19 cellular contexts compared by ENCODE assay signal in the genomic region with DNA sequence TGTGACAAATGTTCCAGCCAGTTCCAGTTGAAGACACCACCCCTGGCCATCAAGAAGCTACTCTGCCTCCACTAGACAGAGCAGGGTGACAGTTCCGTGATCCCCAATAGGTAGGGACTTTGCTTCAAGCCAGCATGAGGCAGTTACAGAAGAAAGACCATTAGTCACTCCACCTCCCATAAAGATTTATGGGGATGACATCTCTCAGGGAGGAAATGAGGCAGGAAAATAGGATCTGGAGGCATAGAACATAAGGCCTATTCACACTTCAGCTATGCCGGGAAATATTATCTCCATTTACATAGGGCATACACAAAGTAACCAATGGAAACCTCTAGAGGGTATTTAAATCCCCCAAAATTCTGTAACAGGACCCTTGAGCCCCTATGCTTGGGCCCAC. TPM values are rescaled to one million over a fixed set of nuclear protein-coding genes. Genes with fewer than 3 reads are reported as not detected.
DNase-seq lines count a peak whose midpoint lies in the region; ATAC-seq and TF ChIP-seq lines count a peak whose summit lies in the region.
"Had no signal": no experiment of that assay in that cellular context is flagged by ENCODE, and none has a peak within 500 bp of the region (broad histone marks: within the 10 kb centered on the region; RNA-seq: fewer than 3 reads in every experiment).

No MANE protein-coding gene starts in this region.

- H3K36me3 ChIP-seq in mucosa of descending colon (ENCODE audit: low read depth): no peaks in the 10 kb centered on the region
- H3K36me3 ChIP-seq: BLaER1 had no signal

- H3K9me3 ChIP-seq in mucosa of descending colon: peaks cover 2% of the 10 kb centered on the region

- DNase-seq in EH (ENCODE audit: low read depth) (peak; percentile 52), M059J (ENCODE audit: low read depth) (peak; percentile 71), fibroblast of mammary gland (ENCODE audit: low read depth) (peak; percentile 4), mucosa of descending colon (no peak), NCI-H526 (lab: John Stamatoyannopoulos, UW) (no peak), AG08395 (ENCODE audit: low spot score) (no peak)
- DNase-seq: CD4-positive, alpha-beta T cell; COR-L47; DND-41; KBM-7; NCI-H1092 treated with DMSO at 0.1 percent for 48 hours; NCI-H1436 treated with DMSO at 0.1 percent for 48 hours; NCI-H1930; NCI-H510A; NCI-H748 treated with DMSO at 0.1 percent for 48 hours; SIG-M5 had no signal

- peak; percentile 32 for ATAC-seq in mucosa of descending colon
- ATAC-seq in HG03460 (IDR thresholded peaks at IDR 0.05; ENCODE audit: unreplicated experiment): no peak
- ATAC-seq: HepG2 had no signal

- intact Hi-C loops in mucosa of descending colon (cut with DNase I, micrococcal nuclease): no loop called here

- H3K4me1 ChIP-seq in mucosa of descending colon (ENCODE audit: low read depth): no peaks in the 10 kb centered on the region
- H3K4me1 ChIP-seq: BLaER1 had no signal

- H3K4me3 ChIP-seq in fibroblast of mammary gland (ENCODE audit: control insufficient read depth, low read depth, low read length) (no peak overlapping the region), mucosa of descending colon (no peak overlapping the region)
- H3K4me3 ChIP-seq: BLaER1 had no signal

- TF ChIP-seq CTCF in fibroblast of mammary gland (conservative IDR thresholded peaks at IDR 0.05; ENCODE audit: control insufficient read depth, insufficient read depth, low read depth, low read length) (no peak), mucosa of descending colon (IDR thresholded peaks at IDR 0.05) (no peak)

RNA-seq across cellular contexts. Expression of a gene that starts 3.5 kb away (rescaled TPM):
- total RNA-seq in M059J (2014; rRNA removed; shearing (Covaris generic)): not detected in 2 replicates
- under 1 TPM in 1 of 3 donors, not detected in 2; 0.12 TPM for total RNA-seq in mucosa of descending colon
- total RNA-seq: CD4-positive, alpha-beta T cell; HepG2 had no signal

RNA-seq across cellular contexts. Expression of a gene that starts 19.4 kb away (rescaled TPM):
- total RNA-seq in M059J (2014; rRNA removed; shearing (Covaris generic)): 13.5 and 22.2 TPM in 2 replicates
- 1 to 10 TPM; 2.6 to 7.9 (median 7.5) TPM for total RNA-seq in mucosa of descending colon
- total RNA-seq: HepG2 had no signal

RNA-seq across cellular contexts. Expression of a gene that starts 53.4 kb away (rescaled TPM):
- total RNA-seq in M059J (2014; rRNA removed; shearing (Covaris generic)): 71.9 and 94.3 TPM in 2 replicates
- 100 to 1,000 TPM in 1 of 3 donors, 10 to 100 TPM in 2; 65.4 to 128 (median 68.9) TPM for total RNA-seq in mucosa of descending colon

Comparison
In these comparisons a context has a peak if more than half of its experiments do, and no peak if none do; other contexts are left out.
1. DNase-seq: peak in EH (single experiment), M059J (single experiment) and fibroblast of mammary gland (single experiment); none in mucosa of descending colon (0 of 3), NCI-H526 (0 of 2) and AG08395 (single experiment).